9 cellular contexts compared by ENCODE assay signal in genomic region chr21:45615145-45615711, GRCh38. TPM values are rescaled to one million over a fixed set of nuclear protein-coding genes. Genes with fewer than 3 reads are reported as not detected.
A peak's percentile ranks its signal among the peaks of the same experiment; 100 is the strongest.
DNase-seq lines count a peak whose midpoint lies in the region; ATAC-seq and TF ChIP-seq lines count a peak whose summit lies in the region.
"Had no signal": no experiment of that assay in that cellular context is flagged by ENCODE, and none has a peak within 500 bp of the region (broad histone marks: within the 10 kb centered on the region; RNA-seq: fewer than 3 reads in every experiment).

No MANE protein-coding gene starts in this region.

- peaks cover 0 to 9% (median 0%) of the 10 kb centered on the region in 4 donors for H3K9me3 ChIP-seq in upper lobe of left lung

- DNase-seq in NCI-H82 (lab: John Stamatoyannopoulos, UW) (peak; percentile 54), NCI-H82 treated with DMSO at 0.1 percent for 48 hours (lab: John Stamatoyannopoulos, UW; ENCODE audit: unreplicated experiment) (no peak), upper lobe of left lung (no peak)
- peak; percentile 91 for DNase-seq in activated CD4-positive, alpha-beta T cell treated with anti-CD3 and anti-CD28 coated beads, Interleukin-2, amount 10 ng/mL, durations not matched to agents 24 days and 14 days
- DNase-seq in effector CD8-positive, alpha-beta T cell (lab: John Stamatoyannopoulos, UW): peak; percentile 80
- peak; percentile 61 to 84 (median 84) for DNase-seq in stimulated activated CD4-positive, alpha-beta T cell treated with anti-CD3 and anti-CD28 coated beads, TNF-alpha, amount 100 ng/mL, for 4 hours (ENCODE audit: low read depth in 3 of 3)

- no peak for TF ChIP-seq CTCF in upper lobe of left lung (IDR thresholded peaks at IDR 0.05)

- WGBS in upper lobe of left lung, 2 donors: 59% methylated on average over 14 to 27 of the region's 27 CpGs

- peaks cover 15% of the 10 kb centered on the region for H3K4me1 Mint-ChIP-seq in activated CD4-positive, alpha-beta T cell treated with anti-CD3 and anti-CD28 coated beads, Interleukin-2, amount 10 ng/mL, durations not matched to agents 24 days and 14 days

- intact Hi-C loops in activated CD4-positive, alpha-beta T cell treated with anti-CD3 and anti-CD28 coated beads, Interleukin-2, amount 10 ng/mL, durations not matched to agents 24 days and 14 days (cut with micrococcal nuclease): loop anchor here (2.0 kb wide), 2 partner anchors 22 to 60 kb away; no protein-coding TSS in a partner anchor

- TF ChIP-seq EP300 in upper lobe of left lung (IDR thresholded peaks at IDR 0.05): no peak

- peaks cover 37% of the 10 kb centered on the region for H3K27me3 Mint-ChIP-seq in activated CD4-positive, alpha-beta T cell treated with anti-CD3 and anti-CD28 coated beads, Interleukin-2, amount 10 ng/mL, durations not matched to agents 24 days and 14 days

- no peak for TF ChIP-seq POLR2A in upper lobe of left lung (IDR thresholded peaks at IDR 0.05)

- H3K36me3 ChIP-seq in upper lobe of left lung: no peaks in the 10 kb centered on the region
- H3K36me3 ChIP-seq: ovary had no signal

- H3K27ac Mint-ChIP-seq in activated CD4-positive, alpha-beta T cell treated with anti-CD3 and anti-CD28 coated beads, Interleukin-2, amount 10 ng/mL, durations not matched to agents 24 days and 14 days: peak overlapping the region; percentile 64

- no peaks in the 10 kb centered on the region for H3K36me3 Mint-ChIP-seq in activated CD4-positive, alpha-beta T cell treated with anti-CD3 and anti-CD28 coated beads, Interleukin-2, amount 10 ng/mL, durations not matched to agents 24 days and 14 days (ENCODE audit: low read depth)

- H3K27me3 ChIP-seq in upper lobe of left lung: no peaks in the 10 kb centered on the region
- H3K27me3 ChIP-seq: ovary had no signal

- H3K27ac ChIP-seq in upper lobe of left lung: no peak overlapping the region
- H3K27ac ChIP-seq: ovary had no signal

- ATAC-seq in GM21737 (IDR thresholded peaks at IDR 0.05; ENCODE audit: unreplicated experiment) (no peak), upper lobe of left lung (ENCODE audit: low FRiP score in 2 of 2) (no peak), HG02981 (IDR thresholded peaks at IDR 0.05; ENCODE audit: unreplicated experiment) (no peak)

- no peak overlapping the region for H3K4me3 ChIP-seq in upper lobe of left lung
- H3K4me3 ChIP-seq: ovary had no signal

- H3K4me1 ChIP-seq in upper lobe of left lung: peaks cover 0 to 5% (median 2%) of the 10 kb centered on the region in 4 donors

- H3K9me3 Mint-ChIP-seq in activated CD4-positive, alpha-beta T cell treated with anti-CD3 and anti-CD28 coated beads, Interleukin-2, amount 10 ng/mL, durations not matched to agents 24 days and 14 days: no peaks in the 10 kb centered on the region

- peak overlapping the region; percentile 83 for H3K4me3 Mint-ChIP-seq in activated CD4-positive, alpha-beta T cell treated with anti-CD3 and anti-CD28 coated beads, Interleukin-2, amount 10 ng/mL, durations not matched to agents 24 days and 14 days

RNA-seq across cellular contexts. Expression of gene PCBP3, which starts 28.3 kb away (rescaled TPM):
- total RNA-seq in activated CD4-positive, alpha-beta T cell treated with anti-CD3 and anti-CD28 coated beads, Interleukin-2, amount 10 ng/mL, durations not matched to agents 24 days and 14 days: 7.5 and 9.7 TPM in 2 replicates
- total RNA-seq in upper lobe of left lung: 10 to 100 TPM in 1 of 6 donors, 1 to 10 TPM in 4, under 1 TPM in 1; 0.78 to 10.5 (median 3.3) TPM

Comparison
In these comparisons a context has a peak if more than half of its experiments do, and no peak if none do; other contexts are left out.
1. DNase-seq: peak in NCI-H82 (single experiment), activated CD4-positive, alpha-beta T cell treated with anti-CD3 and anti-CD28 coated beads, Interleukin-2, amount 10 ng/mL, durations not matched to agents 24 days and 14 days (single experiment), effector CD8-positive, alpha-beta T cell (single experiment) and stimulated activated CD4-positive, alpha-beta T cell treated with anti-CD3 and anti-CD28 coated beads, TNF-alpha, amount 100 ng/mL, for 4 hours (3 of 3); none in NCI-H82 treated with DMSO at 0.1 percent for 48 hours (single experiment) and upper lobe of left lung (0 of 2).